Comparison of ENCODE assay signal across 8 cellular contexts in the genomic region with DNA sequence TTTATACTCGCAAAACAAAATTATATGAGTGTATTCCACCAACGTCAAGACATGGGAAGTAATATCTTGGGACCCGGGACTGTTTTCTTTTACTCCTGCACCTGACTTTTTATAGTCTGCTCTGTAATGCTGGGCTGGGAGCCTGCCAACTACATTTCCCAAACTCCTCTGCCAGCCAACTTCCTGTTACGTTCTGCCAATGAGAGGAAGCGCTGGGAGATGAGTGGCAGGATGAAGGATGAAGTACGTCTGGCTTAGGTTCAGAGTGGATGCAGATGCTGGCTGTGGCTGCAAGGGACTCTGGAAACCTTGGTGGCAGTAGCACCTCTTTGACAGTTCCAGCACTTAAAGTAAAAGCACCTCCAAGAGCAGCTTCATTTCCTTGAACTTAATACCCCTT. TPM values are rescaled to one million over a fixed set of nuclear protein-coding genes. Genes with fewer than 3 reads are reported as not detected.
A peak's percentile ranks its signal among the peaks of the same experiment; 100 is the strongest.
DNase-seq lines count a peak whose midpoint lies in the region; ATAC-seq and TF ChIP-seq lines count a peak whose summit lies in the region.

No MANE protein-coding gene starts in this region.

- no peak overlapping the region for H3K4me3 ChIP-seq in cardiac fibroblast (replicated peaks in 1 of 2; ENCODE audit: low read depth in 2 of 2, low read length in 2 of 2)
- H3K4me3 ChIP-seq in mesendoderm (ENCODE audit: low read length): no peak overlapping the region
- H3K4me3 ChIP-seq in trophoblast cell (ENCODE audit: low read depth, low read length): no peak overlapping the region

- H3K18ac ChIP-seq in mesendoderm (ENCODE audit: low read length) (no peak overlapping the region), trophoblast cell (ENCODE audit: low read length) (no peak overlapping the region)

- TF ChIP-seq CTCF in cardiac fibroblast (IDR thresholded peaks at IDR 0.05; ENCODE audit: low read depth, low read length): no peak

- no CpG with 5 or more reads among the region's 6 CpGs for WGBS in mesendoderm (ENCODE audit: extremely low coverage, insufficient coverage, low lambda C conversion rate)
- WGBS in trophoblast cell (ENCODE audit: extremely low coverage, insufficient coverage, insufficient read length): no CpG with 5 or more reads among the region's 6 CpGs

- ATAC-seq in HG03175 (IDR thresholded peaks at IDR 0.05; ENCODE audit: unreplicated experiment): no peak
- no peak for ATAC-seq in HG02763 (IDR thresholded peaks at IDR 0.05; ENCODE audit: unreplicated experiment)

- H4K8ac ChIP-seq in mesendoderm (ENCODE audit: low read depth, low read length) (no peak overlapping the region), trophoblast cell (ENCODE audit: low read depth, low read length) (no peak overlapping the region)

- no peaks in the 10 kb centered on the region for H3K9me3 ChIP-seq in trophoblast cell (ENCODE audit: insufficient read depth, low read depth, low read length)

- H3K9ac ChIP-seq in mesendoderm (ENCODE audit: low read length): no peak overlapping the region
- no peak overlapping the region for H3K9ac ChIP-seq in trophoblast cell (ENCODE audit: low read length)

- H3K4me1 ChIP-seq in mesendoderm (ENCODE audit: control insufficient read depth, low read depth, low read length): no peaks in the 10 kb centered on the region
- H3K4me1 ChIP-seq in trophoblast cell (ENCODE audit: control insufficient read depth in 1 of 2, insufficient read depth in 2 of 2, low read length in 2 of 2): no peaks in the 10 kb centered on the region

- H2BK5ac ChIP-seq in mesendoderm (ENCODE audit: low read length): no peak overlapping the region
- H2BK5ac ChIP-seq in trophoblast cell (ENCODE audit: low read depth, low read length, poor library complexity): no peak overlapping the region

- no peak overlapping the region for H3K4ac ChIP-seq in mesendoderm (ENCODE audit: low read depth, low read length)
- no peak overlapping the region for H3K4ac ChIP-seq in trophoblast cell (ENCODE audit: low read depth, low read length)

- no peak overlapping the region for H2BK15ac ChIP-seq in mesendoderm (replicated peaks; ENCODE audit: low read depth)

- H2BK120ac ChIP-seq in mesendoderm (ENCODE audit: low read depth, low read length) (no peak overlapping the region), trophoblast cell (ENCODE audit: insufficient read depth, low read length, poor library complexity) (no peak overlapping the region)

- no peak overlapping the region for H2AFZ ChIP-seq in trophoblast cell (ENCODE audit: insufficient read depth, low read length, poor library complexity)

- no peak overlapping the region for H2AK5ac ChIP-seq in mesendoderm (ENCODE audit: low read length)
- no peak overlapping the region for H2AK5ac ChIP-seq in trophoblast cell (ENCODE audit: low read length)

- H3K27ac ChIP-seq in mesendoderm (ENCODE audit: low read depth, low read length): no peak overlapping the region
- H3K27ac ChIP-seq in trophoblast cell (ENCODE audit: low read depth, low read length): no peak overlapping the region

- no peak overlapping the region for H2BK12ac ChIP-seq in trophoblast cell (ENCODE audit: low read length)

- H3K56ac ChIP-seq in mesendoderm (ENCODE audit: low read length): no peak overlapping the region

- DNase-seq in DMS53 treated with DMSO at 0.1 percent for 48 hours (lab: John Stamatoyannopoulos, UW; ENCODE audit: unreplicated experiment) (peak; percentile 58), MV-4-11 (lab: John Stamatoyannopoulos, UW) (peak; percentile 52), cardiac fibroblast (ENCODE audit: low read depth in 2 of 2) (peak; percentile 23 to 42), mesendoderm (peak; percentile 46), trophoblast cell (no peak)
- no peak for DNase-seq in stimulated activated CD4-positive, alpha-beta T cell treated with anti-CD3 and anti-CD28 coated beads, Interleukin-4, amount 100 ng/mL, for 1 hour

- H3K27me3 ChIP-seq in mesendoderm (ENCODE audit: insufficient read depth, low read length, poor library complexity) (no peaks in the 10 kb centered on the region), trophoblast cell (ENCODE audit: insufficient read depth, low read length) (no peaks in the 10 kb centered on the region)

- H3K36me3 ChIP-seq in mesendoderm (ENCODE audit: control insufficient read depth, insufficient read depth, low read length) (peaks cover 6% of the 10 kb centered on the region), trophoblast cell (ENCODE audit: control insufficient read depth in 1 of 2, insufficient read depth in 2 of 2, low read length in 2 of 2) (peaks cover 8 to 12% of the 10 kb centered on the region in 2 experiments)

- no peak overlapping the region for H3K14ac ChIP-seq in trophoblast cell (ENCODE audit: low read length)

- H3K79me2 ChIP-seq in mesendoderm (ENCODE audit: control insufficient read depth, insufficient read depth, low read length) (no peaks in the 10 kb centered on the region), trophoblast cell (ENCODE audit: control insufficient read depth, insufficient read depth, low read length, poor library complexity) (no peaks in the 10 kb centered on the region)

- H3K4me2 ChIP-seq in mesendoderm (ENCODE audit: low read length): no peak overlapping the region
- no peak overlapping the region for H3K4me2 ChIP-seq in trophoblast cell (ENCODE audit: low read length)

- no peak overlapping the region for H4K12ac ChIP-seq in trophoblast cell (ENCODE audit: low read depth, low read length)

- H4K5ac ChIP-seq in mesendoderm (ENCODE audit: low read length): no peak overlapping the region

- no peak overlapping the region for H3K23ac ChIP-seq in mesendoderm (ENCODE audit: low read length)
- no peak overlapping the region for H3K23ac ChIP-seq in trophoblast cell (ENCODE audit: low read length)

- H4K91ac ChIP-seq in trophoblast cell (ENCODE audit: low read depth, low read length): no peak overlapping the region

- no peaks in the 10 kb centered on the region for H3K79me1 ChIP-seq in mesendoderm (ENCODE audit: low read length)
- H3K79me1 ChIP-seq in trophoblast cell (ENCODE audit: low read length): no peaks in the 10 kb centered on the region

RNA-seq across cellular contexts. Expression of gene USP24, which starts 59.6 kb away (rescaled TPM):
- 15.3 TPM for polyA plus RNA-seq in mesendoderm (2013, experiment 1 of 2)
- polyA plus RNA-seq in mesendoderm (2013, experiment 2 of 2): 14.4 TPM
- 14.7 and 15.2 TPM in 2 replicates for polyA plus RNA-seq in trophoblast cell (2013)

Comparison
In these comparisons a context has a peak if more than half of its experiments do, and no peak if none do; other contexts are left out.
1. DNase-seq: peak in DMS53 treated with DMSO at 0.1 percent for 48 hours (single experiment), MV-4-11 (single experiment), cardiac fibroblast (2 of 2) and mesendoderm (single experiment); none in stimulated activated CD4-positive, alpha-beta T cell treated with anti-CD3 and anti-CD28 coated beads, Interleukin-4, amount 100 ng/mL, for 1 hour (single experiment) and trophoblast cell (0 of 2).